ENCODE assay signal across 1 cellular context in genomic region chr19:976476-976875, GRCh38.
TF ChIP-seq lines count a peak whose summit lies in the region.

No MANE protein-coding gene starts in this region.

TF ChIP-seq in K562, 482 proteins besides CTCF, POLR2A, EP300 and RAD21:
- TF ChIP-seq SAP30 (IDR thresholded peaks at IDR 0.05; ENCODE audit: borderline replicate concordance, insufficient read depth, low read depth, low read length, poor library complexity, severe bottlenecking) = no peak
- TF ChIP-seq ZBTB33 (CRISPR knock-in tag; IDR thresholded peaks at IDR 0.05) = 0 out of 2 replicates have a peak, but pooled peaks have one; percentile 26
- TF ChIP-seq PURB (CRISPR knock-in tag; IDR thresholded peaks at IDR 0.05; ENCODE audit: low read depth) = no peak
- TF ChIP-seq BCLAF1 (IDR thresholded peaks at IDR 0.05; ENCODE audit: borderline replicate concordance in 1 of 2, control insufficient read depth in 1 of 2, low read depth in 2 of 2, low read length in 1 of 2) = no peak
